14 cellular contexts compared by ENCODE assay signal in genomic region chr10:112587709-112588108, GRCh38.
"Had no signal": no experiment of that assay in that cellular context is flagged by ENCODE, and none has a peak within 500 bp of the region (broad histone marks: within the 10 kb centered on the region; RNA-seq: fewer than 3 reads in every experiment).

No MANE protein-coding gene starts in this region.

- DNase-seq: activated naive CD4-positive, alpha-beta T cell treated with Interleukin-2 at 50 U/mL for 16 hours; activated T-cell treated with anti-CD3 and anti-CD28 coated beads for 4 hours; aorta; erythroblast; islet precursor cell; mammary epithelial cell; mucosa of descending colon; natural killer cell; posterior cingulate gyrus had no signal

- H3K27ac ChIP-seq: skin epidermis, suprapubic skin had no signal

- H3K4me1 Mint-ChIP-seq: activated T-helper 17 cell treated with anti-CD3 and anti-CD28 coated beads, Interleukin-2, amount 50 U/mL, for 72 hours had no signal

- ATAC-seq: activated T-helper 17 cell treated with anti-CD3 and anti-CD28 coated beads, Interleukin-2, amount 50 U/mL, for 72 hours; left lobe of liver; mucosa of descending colon; natural killer cell had no signal

- H3K4me3 Mint-ChIP-seq: activated T-helper 17 cell treated with anti-CD3 and anti-CD28 coated beads, Interleukin-2, amount 50 U/mL, for 72 hours; natural killer cell; stimulated activated naive CD8-positive, alpha-beta T cell treated with anti-CD3 and anti-CD28 coated beads, Interleukin-15, Interleukin-2, amounts not matched to agents 100 ng/mL and 50 ng/mL, for 24 hours had no signal

- H3K36me3 ChIP-seq: suprapubic skin had no signal

- H3K4me3 ChIP-seq: mucosa of descending colon, skin epidermis, suprapubic skin had no signal

- H3K9me3 Mint-ChIP-seq: activated T-helper 17 cell treated with anti-CD3 and anti-CD28 coated beads, Interleukin-2, amount 50 U/mL, for 72 hours; natural killer cell had no signal

- H3K27me3 Mint-ChIP-seq: activated T-helper 17 cell treated with anti-CD3 and anti-CD28 coated beads, Interleukin-2, amount 50 U/mL, for 72 hours; stimulated activated naive CD8-positive, alpha-beta T cell treated with anti-CD3 and anti-CD28 coated beads, Interleukin-15, Interleukin-2, amounts not matched to agents 100 ng/mL and 50 ng/mL, for 24 hours had no signal

- H3K36me3 Mint-ChIP-seq: natural killer cell had no signal

- H3K27me3 ChIP-seq: suprapubic skin had no signal

- H3K9me3 ChIP-seq: mucosa of descending colon, suprapubic skin had no signal

- H3K27ac Mint-ChIP-seq: activated T-helper 17 cell treated with anti-CD3 and anti-CD28 coated beads, Interleukin-2, amount 50 U/mL, for 72 hours; natural killer cell; stimulated activated naive CD8-positive, alpha-beta T cell treated with anti-CD3 and anti-CD28 coated beads, Interleukin-15, Interleukin-2, amounts not matched to agents 100 ng/mL and 50 ng/mL, for 24 hours had no signal
